ENCODE assay signal across 8 cellular contexts in genomic region chr14:64914237-64914971, GRCh38. TPM values are rescaled to one million over a fixed set of nuclear protein-coding genes. Genes with fewer than 3 reads are reported as not detected.
DNase-seq lines count a peak whose midpoint lies in the region; ATAC-seq and TF ChIP-seq lines count a peak whose summit lies in the region.

CHURC1 (plus strand) TSS chr14:64914455; CDS start chr14:64914496, 41 bp downstream.

- H3K4me1 ChIP-seq in left ventricle myocardium inferior, result peaks cover 54% of the 10 kb centered on the region

- peak; percentile 94 for TF ChIP-seq POLR2A in GM15510 (IDR thresholded peaks at IDR 0.05; ENCODE audit: borderline replicate concordance, extremely low read depth, insufficient read length)

- H3K27ac Mint-ChIP-seq in T-helper 17 cell, result peak within 1 kb of the TSS; percentile 98
- peak within 1 kb of the TSS; percentile 95 for H3K27ac Mint-ChIP-seq in progenitor cell of endocrine pancreas

- H3K4me3 ChIP-seq in left ventricle myocardium inferior, result peak within 1 kb of the TSS; percentile 93

- ATAC-seq in HG02885 (IDR thresholded peaks at IDR 0.05; ENCODE audit: poor library complexity, unreplicated experiment) (peak; percentile 98), T-helper 17 cell (peak; percentile 96)

- H3K4me1 Mint-ChIP-seq in T-helper 17 cell (peaks cover 40% of the 10 kb centered on the region), progenitor cell of endocrine pancreas (ENCODE audit: low read depth) (peaks cover 11% of the 10 kb centered on the region)

- intact Hi-C loops in left ventricle myocardium inferior (cut with micrococcal nuclease), result no loop called here

- TF ChIP-seq CTCF in left ventricle myocardium inferior (IDR thresholded peaks at IDR 0.05; ENCODE audit: borderline replicate concordance) (no peak), progenitor cell of endocrine pancreas (IDR thresholded peaks at IDR 0.05; ENCODE audit: unreplicated experiment) (no peak)

- no peaks in the 10 kb centered on the region for H3K27me3 ChIP-seq in left ventricle myocardium inferior (ENCODE audit: low read depth)

- no peaks in the 10 kb centered on the region for H3K9me3 Mint-ChIP-seq in progenitor cell of endocrine pancreas (ENCODE audit: low read depth)

- H3K9me3 ChIP-seq in T-helper 17 cell (ENCODE audit: control insufficient read depth, low read length, poor library complexity, severe bottlenecking), result no peaks in the 10 kb centered on the region
- H3K9me3 ChIP-seq in left ventricle myocardium inferior (replicated peaks), result no peaks in the 10 kb centered on the region

- DNase-seq in NCI-H1694 treated with DMSO at 0.1 percent for 48 hours (lab: John Stamatoyannopoulos, UW) (peak; percentile 98), T-helper 17 cell (peak; percentile 89 to 95 (median 94)), amygdala (lab: John Stamatoyannopoulos, UW) (peak; percentile 74 to 98 (median 94)), left ventricle myocardium inferior (peak; percentile 97), progenitor cell of endocrine pancreas (ENCODE audit: low spot score, unreplicated experiment) (peak; percentile 94), ureter (ENCODE audit: low spot score) (peak; percentile 99)

- H3K27ac ChIP-seq in left ventricle myocardium inferior (replicated peaks), result peak within 1 kb of the TSS; percentile 92

- no peaks in the 10 kb centered on the region for H3K36me3 ChIP-seq in left ventricle myocardium inferior

- peaks cover 4% of the 10 kb centered on the region for H3K36me3 Mint-ChIP-seq in T-helper 17 cell (ENCODE audit: low read depth)
- peaks cover 2% of the 10 kb centered on the region for H3K36me3 Mint-ChIP-seq in progenitor cell of endocrine pancreas (ENCODE audit: insufficient read depth)

- H3K27me3 Mint-ChIP-seq in T-helper 17 cell (no peaks in the 10 kb centered on the region), progenitor cell of endocrine pancreas (peaks cover 5% of the 10 kb centered on the region)

- H3K4me3 Mint-ChIP-seq in T-helper 17 cell (peak within 1 kb of the TSS; percentile 94), progenitor cell of endocrine pancreas (ENCODE audit: low read depth) (peak within 1 kb of the TSS; percentile 92)

RNA-seq across cellular contexts. Expression of gene CHURC1, which starts in this region (rescaled TPM):
- total RNA-seq in T-helper 17 cell (10 to 100 TPM; 69.5 to 78.3 TPM), left ventricle myocardium inferior (89.8 TPM), progenitor cell of endocrine pancreas (37.2 and 43.6 TPM in 2 replicates), ureter (57.3 TPM)

Comparison
In these comparisons a context has a peak if more than half of its experiments do, and no peak if none do; other contexts are left out.
1. Peak in every context shown above with its lines: DNase-seq, ATAC-seq, H3K4me3 ChIP-seq and H3K27ac ChIP-seq.